In the genomic region with DNA sequence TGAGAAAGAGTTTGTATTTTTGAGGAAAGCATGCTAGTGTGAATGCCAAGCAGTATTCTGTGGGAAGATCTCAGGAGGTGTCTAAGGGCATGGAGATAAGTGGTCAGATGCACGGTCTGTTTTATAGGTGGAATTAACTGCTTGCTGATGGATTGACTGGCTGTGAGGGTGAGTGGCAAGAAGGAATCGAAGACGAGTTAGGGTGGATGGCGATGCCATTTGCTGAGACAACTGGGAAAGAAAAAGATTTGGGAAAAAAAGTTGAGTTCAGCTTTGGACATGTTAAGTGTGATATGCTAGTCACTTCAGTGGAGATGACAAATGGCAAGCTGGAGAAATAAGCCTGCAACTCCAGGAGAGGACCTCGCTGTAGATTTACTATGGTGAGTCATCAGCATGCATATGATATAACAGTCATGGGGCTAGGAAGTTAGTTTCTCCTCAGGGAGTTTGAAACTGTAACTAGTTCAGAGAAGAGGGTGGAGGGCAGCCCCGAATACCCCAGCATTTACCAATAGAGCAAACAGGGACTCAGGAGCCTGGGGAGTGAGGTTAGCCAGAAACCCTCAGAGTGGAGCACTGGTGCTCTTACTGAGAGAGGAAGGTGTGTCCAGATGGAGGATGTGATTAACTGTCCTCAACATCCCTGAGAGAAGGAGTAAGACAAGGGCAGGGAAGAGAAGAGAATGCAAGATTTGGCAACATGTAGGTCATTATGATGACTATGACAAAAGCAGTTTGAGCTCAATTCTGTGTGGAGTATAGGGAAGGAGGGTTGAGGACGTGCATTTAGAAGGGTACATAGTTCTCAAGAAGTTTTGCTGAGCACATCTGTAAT, we compare ENCODE assay signal across 10 cellular contexts. TPM values are rescaled to one million over a fixed set of nuclear protein-coding genes. Genes with fewer than 3 reads are reported as not detected.
A peak's percentile ranks its signal among the peaks of the same experiment; 100 is the strongest.
DNase-seq lines count a peak whose midpoint lies in the region; ATAC-seq, FAIRE-seq and TF ChIP-seq lines count a peak whose summit lies in the region.
"Had no signal": no experiment of that assay in that cellular context is flagged by ENCODE, and none has a peak within 500 bp of the region (broad histone marks: within the 10 kb centered on the region; RNA-seq: fewer than 3 reads in every experiment).

No MANE protein-coding gene starts in this region.

- CTCF ChIA-PET in AG04450 (lab: Charles Lee): interaction anchor here (1.3 to 1.8 kb wide), 2 partner anchors 45 to 144 kb away, joined by 3 to 5 read pairs; no protein-coding TSS in a partner anchor

- H3F3A ChIP-seq in GM23248 (ENCODE audit: insufficient read depth): peaks cover 26% of the 10 kb centered on the region

- POLR2A ChIA-PET in AG04450 (lab: Yijun Ruan, JAX): no interaction called here

- no peaks in the 10 kb centered on the region for H4K20me1 ChIP-seq in GM23248 (ENCODE audit: insufficient read depth)

- H3K4me2 ChIP-seq in GM23248 (ENCODE audit: unreplicated experiment): no peak overlapping the region

- 67 to 70% methylated on average over 7 of the region's 7 CpGs for WGBS in GM23248 (ENCODE audit: low coverage in 1 of 2, low lambda C conversion rate in 2 of 2, missing lambda C conversion rate in 2 of 2), 2 experiments
- WGBS in small intestine, 3 donors: 65 to 66% (median 65%) methylated on average over 7 of the region's 7 CpGs

- peak overlapping the region; percentile 44; the same call in 1 of the 2 replicates for H2AFZ ChIP-seq in GM23248

- in situ Hi-C loops in GM23248 (cut with MboI): no loop called here

- H3K79me2 ChIP-seq in GM23248 (ENCODE audit: insufficient read depth): peaks cover 25% of the 10 kb centered on the region

- no peak overlapping the region for H3K9ac ChIP-seq in GM23248

- H3K27me3 ChIP-seq in AG04450 (ENCODE audit: control insufficient read depth, insufficient read depth, low read length) (peaks cover 8% of the 10 kb centered on the region), GM23248 (replicated peaks; ENCODE audit: insufficient read depth) (no peaks in the 10 kb centered on the region), RWPE2 (ENCODE audit: insufficient read depth, poor library complexity, severe bottlenecking) (no peaks in the 10 kb centered on the region), small intestine (ENCODE audit: control insufficient read depth in 2 of 2, insufficient read depth in 2 of 2, low read length in 2 of 2) (peaks cover 2 to 3% of the 10 kb centered on the region in 2 donors)
- H3K27me3 ChIP-seq: cardiac muscle cell had no signal

- H3K27ac ChIP-seq in AG04450 (ENCODE audit: low read depth, low read length) (peak overlapping the region; percentile 21), GM23248 (peak overlapping the region; percentile 35), RWPE2 (ENCODE audit: poor library complexity, severe bottlenecking) (peak overlapping the region; percentile 4), small intestine (ENCODE audit: low read depth in 1 of 2, low read length in 1 of 2) (no peak overlapping the region)
- H3K27ac ChIP-seq: cardiac muscle cell, SK-N-MC had no signal

- FAIRE-seq in frontal cortex (lab: Jason Lieb, UNC) (no peak), small intestine (lab: Jason Lieb, UNC) (no peak)

- no peak for TF ChIP-seq CTCF in AG04450 (IDR thresholded peaks at IDR 0.05; ENCODE audit: low read depth, low read length)
- no peak for TF ChIP-seq CTCF in RWPE2 (IDR thresholded peaks at IDR 0.05; ENCODE audit: poor library complexity, severe bottlenecking)
- no peak for TF ChIP-seq CTCF in fibroblast of villous mesenchyme (IDR thresholded peaks at IDR 0.05; ENCODE audit: insufficient read depth, low read depth, low read length)

- no peaks in the 10 kb centered on the region for H3K9me2 ChIP-seq in GM23248 (ENCODE audit: insufficient read depth)

- peaks cover 19% of the 10 kb centered on the region; the same call in 1 of the 2 replicates for H3K4me1 ChIP-seq in GM23248 (ENCODE audit: insufficient read depth)
- peaks cover 5% of the 10 kb centered on the region for H3K4me1 ChIP-seq in RWPE2 (ENCODE audit: insufficient read depth, poor library complexity, severe bottlenecking)
- H3K4me1 ChIP-seq in small intestine (ENCODE audit: control insufficient read depth in 2 of 2, insufficient read depth in 1 of 2, low read depth in 1 of 2, low read length in 1 of 2): peaks cover 0 to 5% of the 10 kb centered on the region in 2 donors

- no peak for DNase-seq in AG04450 (ENCODE audit: low read depth, low spot score)
- peak; percentile 80 for DNase-seq in GM23248
- no peak for DNase-seq in RWPE2 (ENCODE audit: low spot score)
- DNase-seq in fibroblast of villous mesenchyme (ENCODE audit: low read depth): peak; percentile 68
- no peak for DNase-seq in frontal cortex (ENCODE audit: low spot score in 2 of 2)
- no peak for DNase-seq in small intestine

- no peaks in the 10 kb centered on the region for H3K9me3 ChIP-seq in AG04450 (ENCODE audit: control insufficient read depth, insufficient read depth, low read length)
- H3K9me3 ChIP-seq in GM23248 (ENCODE audit: low read depth): no peaks in the 10 kb centered on the region
- H3K9me3 ChIP-seq in RWPE2 (ENCODE audit: severe bottlenecking): no peaks in the 10 kb centered on the region
- no peaks in the 10 kb centered on the region for H3K9me3 ChIP-seq in small intestine (ENCODE audit: control insufficient read depth, low read depth)

- ATAC-seq in RWPE2 (ENCODE audit: low read depth) (no peak), GM18519 (IDR thresholded peaks at IDR 0.05; ENCODE audit: low FRiP score, unreplicated experiment) (no peak), HG03039 (IDR thresholded peaks at IDR 0.05; ENCODE audit: unreplicated experiment) (no peak)

- H3K36me3 ChIP-seq in GM23248 (ENCODE audit: low read depth) (no peaks in the 10 kb centered on the region), RWPE2 (ENCODE audit: low read depth) (peaks cover 4% of the 10 kb centered on the region; the same call in 1 of the 2 replicates), small intestine (ENCODE audit: control insufficient read depth in 2 of 2, insufficient read depth in 2 of 2, low read length in 2 of 2) (no peaks in the 10 kb centered on the region)
- H3K36me3 ChIP-seq: cardiac muscle cell had no signal

- H3K4me3 ChIP-seq in AG04450 (ENCODE audit: low read depth, low read length) (no peak overlapping the region), GM23248 (no peak overlapping the region), RWPE2 (ENCODE audit: severe bottlenecking) (no peak overlapping the region), fibroblast of villous mesenchyme (ENCODE audit: low read depth, low read length) (no peak overlapping the region), small intestine (ENCODE audit: low read depth in 1 of 2, low read length in 2 of 2) (no peak overlapping the region)
- H3K4me3 ChIP-seq: cardiac muscle cell, SK-N-MC had no signal

RNA-seq across cellular contexts. Expression of a gene that starts 2.0 kb away (rescaled TPM):
- 12.5 and 13.3 TPM in 2 replicates for polyA plus RNA-seq in AG04450 (2011; rRNA removed)
- 32.0 and 33.7 TPM in 2 replicates for polyA minus RNA-seq in AG04450 (2011; rRNA and poly(A)+ RNA removed)
- total RNA-seq in GM23248 (2014; rRNA removed; shearing (Covaris generic)): 21.9 and 24.2 TPM in 2 replicates
- 23.9 and 25.3 TPM in 2 replicates for polyA plus RNA-seq in GM23248 (2016; fragmentation: Nextera tagmentation; extraction: Ambion mirVana)
- total RNA-seq in fibroblast of villous mesenchyme: 15.1 and 31.2 TPM in 2 replicates
- 3.7 TPM for total RNA-seq in frontal cortex
- polyA plus RNA-seq in small intestine: 1 to 10 TPM; 2.2 to 7.3 (median 2.5) TPM

Comparison
In these comparisons a context has a peak if more than half of its experiments do, and no peak if none do; other contexts are left out.
1. DNase-seq: peak in GM23248 (single experiment) and fibroblast of villous mesenchyme (single experiment); none in AG04450 (single experiment), RWPE2 (single experiment), frontal cortex (0 of 2) and small intestine (single experiment).
2. H3K27ac ChIP-seq: peak in AG04450 (single experiment), GM23248 (single experiment) and RWPE2 (single experiment); none in small intestine (0 of 2).